ENCODE assay signal across 15 cellular contexts in genomic region chr7:132390705-132391104, GRCh38.
DNase-seq lines count a peak whose midpoint lies in the region; ATAC-seq and TF ChIP-seq lines count a peak whose summit lies in the region.
"Had no signal": no experiment of that assay in that cellular context is flagged by ENCODE, and none has a peak within 500 bp of the region (broad histone marks: within the 10 kb centered on the region; RNA-seq: fewer than 3 reads in every experiment).

No MANE protein-coding gene starts in this region.

- no peak overlapping the region for H2AFZ ChIP-seq in PC-3 (ENCODE audit: low read length)

- intact Hi-C loops in PC-3 (cut with micrococcal nuclease) (loop anchor here (1.0 to 5.0 kb wide), 2 partner anchors 32 to 42 kb away; no protein-coding TSS in a partner anchor), posterior vena cava (cut with DNase I) (loop anchor here in 1 of 2 donors (10.0 kb wide), 1 partner anchor 104 kb away; no protein-coding TSS in a partner anchor)

- TF ChIP-seq CTCF in PC-3 (conservative IDR thresholded peaks at IDR 0.05; ENCODE audit: low read depth, low read length), result no peak

- no peak overlapping the region for H3K4me3 ChIP-seq in PC-3 (ENCODE audit: low read length)

- peak overlapping the region; percentile 44 for H3K4me2 ChIP-seq in PC-3 (ENCODE audit: low read length)

- peaks cover 6% of the 10 kb centered on the region for H3K36me3 Mint-ChIP-seq in activated CD8-positive, alpha-beta T cell treated with anti-CD3 and anti-CD28 coated beads, Interleukin-2, amount 10 ng/mL, durations not matched to agents 7 days and 5 days (ENCODE audit: low read depth)
- H3K36me3 Mint-ChIP-seq: CD4-positive, CD25-positive, alpha-beta regulatory T cell had no signal

- no TSS peak for BruUV-seq in PC-3 (replicated peaks; lab: Mats Ljungman, UMichigan)

- H3K27me3 Mint-ChIP-seq in activated CD8-positive, alpha-beta T cell treated with anti-CD3 and anti-CD28 coated beads, Interleukin-2, amount 10 ng/mL, durations not matched to agents 7 days and 5 days (ENCODE audit: low read depth), result peaks cover 23% of the 10 kb centered on the region

- H3K9ac ChIP-seq in PC-3 (ENCODE audit: low read length), result no peak overlapping the region

- ATAC-seq in PC-3 (peak; percentile 90), GM19351 (IDR thresholded peaks at IDR 0.05; ENCODE audit: unreplicated experiment) (no peak), HG02852 (IDR thresholded peaks at IDR 0.05; ENCODE audit: unreplicated experiment) (no peak)
- ATAC-seq in activated CD8-positive, alpha-beta T cell treated with anti-CD3 and anti-CD28 coated beads, Interleukin-2, amount 10 ng/mL, durations not matched to agents 7 days and 5 days, result no peak
- ATAC-seq: Panc1 had no signal

- no peaks in the 10 kb centered on the region for H3K27me3 ChIP-seq in PC-3 (ENCODE audit: low read length)

- H3F3A ChIP-seq in PC-3 (ENCODE audit: low read length, unreplicated experiment), result no peaks in the 10 kb centered on the region

- CTCF ChIA-PET in PC-3 (lab: Charles Lee), result interaction anchor here (1.0 kb wide), 1 partner anchor 190 kb away, joined by 4 read pairs; no protein-coding TSS in a partner anchor
- CTCF ChIA-PET in activated CD8-positive, alpha-beta T cell treated with anti-CD3 and anti-CD28 coated beads, Interleukin-2, amount 10 ng/mL, durations not matched to agents 7 days and 5 days (lab: Charles Lee), result interaction anchor here (1.5 to 13.6 kb wide), 2 partner anchors 167 to 186 kb away, joined by 3 to 312 read pairs; partner anchors contain the start of gene PLXNA4

- no peak overlapping the region for H3K27ac Mint-ChIP-seq in activated CD8-positive, alpha-beta T cell treated with anti-CD3 and anti-CD28 coated beads, Interleukin-2, amount 10 ng/mL, durations not matched to agents 7 days and 5 days
- H3K27ac Mint-ChIP-seq: activated T-helper 2 cell treated with anti-CD3 and anti-CD28 coated beads, Interferon-gamma antibody, Interleukin-2, Interleukin-4, amounts not matched to agents 10 μg/mL and 5 μg/mL and 100 μg/mL, durations not matched to agents 14 hours and 24 hours and 36 hours; CD4-positive, CD25-positive, alpha-beta regulatory T cell had no signal

- H4K20me1 ChIP-seq in PC-3 (ENCODE audit: low read length), result no peaks in the 10 kb centered on the region

- H3K4me1 Mint-ChIP-seq in activated CD8-positive, alpha-beta T cell treated with anti-CD3 and anti-CD28 coated beads, Interleukin-2, amount 10 ng/mL, durations not matched to agents 7 days and 5 days (ENCODE audit: low read depth), result peaks cover 28% of the 10 kb centered on the region
- H3K4me1 Mint-ChIP-seq: CD4-positive, CD25-positive, alpha-beta regulatory T cell had no signal

- H3K4me3 Mint-ChIP-seq in activated CD8-positive, alpha-beta T cell treated with anti-CD3 and anti-CD28 coated beads, Interleukin-2, amount 10 ng/mL, durations not matched to agents 7 days and 5 days, result no peak overlapping the region
- H3K4me3 Mint-ChIP-seq: CD4-positive, CD25-positive, alpha-beta regulatory T cell had no signal

- no peaks in the 10 kb centered on the region for H3K36me3 ChIP-seq in PC-3 (ENCODE audit: low read depth, low read length)

- H3K9me2 ChIP-seq in PC-3 (replicated peaks; ENCODE audit: low read length), result no peaks in the 10 kb centered on the region

- H3K27ac ChIP-seq in PC-3 (ENCODE audit: low read length), result no peak overlapping the region

- POLR2A ChIA-PET in PC-3 (lab: Charles Lee; ENCODE audit: unreplicated experiment), result interaction anchor here (0.6 kb wide), 2 partner anchors 125 to 1516 kb away, joined by 3 to 4 read pairs; no protein-coding TSS in a partner anchor
- POLR2A ChIA-PET in activated CD8-positive, alpha-beta T cell treated with anti-CD3 and anti-CD28 coated beads, Interleukin-2, amount 10 ng/mL, durations not matched to agents 7 days and 5 days (lab: Charles Lee), result no interaction called here

- no peaks in the 10 kb centered on the region for H3K79me2 ChIP-seq in PC-3 (ENCODE audit: low read length)

- DNase-seq in Daoy (ENCODE audit: low read depth) (peak; percentile 65), PC-3 (peak; percentile 72), fibroblast of gingiva (ENCODE audit: low read depth) (peak; percentile 3), posterior vena cava (ENCODE audit: low spot score) (peak; percentile 58), OCI-M1 (lab: John Stamatoyannopoulos, UW) (no peak)
- no peak for DNase-seq in activated CD8-positive, alpha-beta T cell treated with anti-CD3 and anti-CD28 coated beads, Interleukin-2, amount 10 ng/mL, durations not matched to agents 7 days and 5 days
- DNase-seq: activated CD4-positive, alpha-beta T cell treated with anti-CD3 and anti-CD28 coated beads, Interleukin-2, amount 50 U/mL, for 1 hour; CD4-positive, CD25-positive, alpha-beta regulatory T cell; H7; MM.1S; posterior cingulate gyrus had no signal

- peaks cover 10% of the 10 kb centered on the region for H3K4me1 ChIP-seq in PC-3 (ENCODE audit: insufficient read depth, low read length)

- no peaks in the 10 kb centered on the region for H3K9me3 ChIP-seq in PC-3 (ENCODE audit: low read length)

- no peaks in the 10 kb centered on the region for H3K9me3 Mint-ChIP-seq in activated CD8-positive, alpha-beta T cell treated with anti-CD3 and anti-CD28 coated beads, Interleukin-2, amount 10 ng/mL, durations not matched to agents 7 days and 5 days (ENCODE audit: insufficient read depth)
- H3K9me3 Mint-ChIP-seq: activated T-helper 2 cell treated with anti-CD3 and anti-CD28 coated beads, Interferon-gamma antibody, Interleukin-2, Interleukin-4, amounts not matched to agents 10 μg/mL and 5 μg/mL and 100 μg/mL, durations not matched to agents 14 hours and 24 hours and 36 hours had no signal

Comparison
In these comparisons a context has a peak if more than half of its experiments do, and no peak if none do; other contexts are left out.
1. DNase-seq: peak in Daoy (single experiment), PC-3 (single experiment), fibroblast of gingiva (single experiment) and posterior vena cava (single experiment); none in activated CD8-positive, alpha-beta T cell treated with anti-CD3 and anti-CD28 coated beads, Interleukin-2, amount 10 ng/mL, durations not matched to agents 7 days and 5 days (single experiment) and OCI-M1 (single experiment).